ENCODE assay signal across 19 cellular contexts in genomic region chr1:245285168-245285567, GRCh38.
DNase-seq lines count a peak whose midpoint lies in the region; ATAC-seq, FAIRE-seq and TF ChIP-seq lines count a peak whose summit lies in the region.
"Had no signal": no experiment of that assay in that cellular context is flagged by ENCODE, and none has a peak within 500 bp of the region (broad histone marks: within the 10 kb centered on the region; RNA-seq: fewer than 3 reads in every experiment).

No MANE protein-coding gene starts in this region.

- POLR2A ChIA-PET in HepG2 (lab: Yijun Ruan, JAX) = no interaction called here
- POLR2A ChIA-PET in CD4-positive, alpha-beta memory T cell (lab: Charles Lee; ENCODE audit: partially characterized antibody) = no interaction called here

- TF ChIP-seq CTCF in HepG2 (CRISPR knock-in tag; IDR thresholded peaks at IDR 0.05) (0 out of 2 replicates have a peak, but pooled peaks have one; percentile 7), right lobe of liver (IDR thresholded peaks at IDR 0.05) (no peak), WERI-Rb-1 (IDR thresholded peaks at IDR 0.05; ENCODE audit: low read depth, low read length) (peak; percentile 10; the same call in 1 of the 2 replicates), endodermal cell (conservative IDR thresholded peaks at IDR 0.05) (peak; percentile 39), neural crest cell (conservative IDR thresholded peaks at IDR 0.05) (no peak)

- DNase-seq in HepG2 (ENCODE audit: low spot score) (no peak), right lobe of liver (no peak), WERI-Rb-1 (no peak), endodermal cell (no peak), neural crest cell (ENCODE audit: low read depth, low spot score) (no peak), NCI-H774 (lab: John Stamatoyannopoulos, UW) (no peak)
- DNase-seq in effector memory CD4-positive, alpha-beta T cell = no peak
- DNase-seq in CD4-positive, alpha-beta memory T cell = no peak
- DNase-seq: C1 segment of cervical spinal cord; CD4-positive, alpha-beta T cell; DND-41; GDM1; GOT3; HFFc6 had no signal

- ATAC-seq in HepG2 (peak; percentile 78), right lobe of liver (no peak)

- no peak for TF ChIP-seq RAD21 in HepG2 (CRISPR knock-in tag; IDR thresholded peaks at IDR 0.05)

- H2AFZ ChIP-seq in HepG2 (ENCODE audit: low read length) = no peak overlapping the region

- H3K9me3 Mint-ChIP-seq in endodermal cell (peaks cover 17% of the 10 kb centered on the region), neural crest cell (peaks cover 9% of the 10 kb centered on the region)
- peaks cover 0 to 10% (median 2%) of the 10 kb centered on the region in 8 donors for H3K9me3 Mint-ChIP-seq in CD4-positive, alpha-beta memory T cell
- H3K9me3 Mint-ChIP-seq: HFFc6 had no signal

- no peak for FAIRE-seq in HepG2 (lab: Jason Lieb, UNC)
- FAIRE-seq: A204.1, GM12892 had no signal

- H3K79me2 ChIP-seq in HepG2 (ENCODE audit: insufficient read depth, low read length) = no peaks in the 10 kb centered on the region

- H3K27ac ChIP-seq in HepG2 (ENCODE audit: extremely low read length, insufficient read depth, low read length) (no peak overlapping the region), right lobe of liver (no peak overlapping the region), WERI-Rb-1 (no peak overlapping the region), endodermal cell (ENCODE audit: low read depth, low read length) (no peak overlapping the region)
- H3K27ac ChIP-seq in effector memory CD4-positive, alpha-beta T cell (ENCODE audit: insufficient read depth, low read length, poor library complexity, severe bottlenecking) = no peak overlapping the region
- no peak overlapping the region for H3K27ac ChIP-seq in CD4-positive, alpha-beta memory T cell (ENCODE audit: low read depth, low read length)
- H3K27ac ChIP-seq: HL-60 had no signal

- H3K27me3 ChIP-seq in HepG2 (ENCODE audit: control insufficient read depth in 1 of 2, insufficient read depth in 2 of 2, low read length in 2 of 2) = peaks cover 0 to 1% of the 10 kb centered on the region in 2 experiments; a peak in 1 of 5 replicates
- no peaks in the 10 kb centered on the region for H3K27me3 ChIP-seq in right lobe of liver
- H3K27me3 ChIP-seq in WERI-Rb-1 (ENCODE audit: insufficient read depth, low read depth, severe bottlenecking) = peaks cover 2% of the 10 kb centered on the region
- H3K27me3 ChIP-seq in endodermal cell (ENCODE audit: control insufficient read depth, insufficient read depth, low read length, poor library complexity, severe bottlenecking) = no peaks in the 10 kb centered on the region
- H3K27me3 ChIP-seq in effector memory CD4-positive, alpha-beta T cell (replicated peaks; ENCODE audit: control insufficient read depth, insufficient read depth, low read length, poor library complexity, severe bottlenecking) = no peaks in the 10 kb centered on the region
- H3K27me3 ChIP-seq in CD4-positive, alpha-beta memory T cell (ENCODE audit: insufficient read depth, low read length) = no peaks in the 10 kb centered on the region

- H3K36me3 Mint-ChIP-seq in endodermal cell (ENCODE audit: low read depth) = peaks cover 13% of the 10 kb centered on the region
- peaks cover 6% of the 10 kb centered on the region for H3K36me3 Mint-ChIP-seq in neural crest cell (ENCODE audit: low read depth)
- H3K36me3 Mint-ChIP-seq in CD4-positive, alpha-beta memory T cell = no peaks in the 10 kb centered on the region

- H3K4me2 ChIP-seq in HepG2 (ENCODE audit: low read depth, low read length) = no peak overlapping the region

- intact Hi-C loops in HepG2 (cut with micrococcal nuclease; ENCODE audit: unreplicated experiment) (no loop called here), right lobe of liver (cut with DNase I) (no loop called here)
- intact Hi-C loops in CD4-positive, alpha-beta memory T cell (cut with micrococcal nuclease) = no loop called here

- no peaks in the 10 kb centered on the region for H3K9me3 ChIP-seq in HepG2 (ENCODE audit: low read length)
- no peaks in the 10 kb centered on the region for H3K9me3 ChIP-seq in right lobe of liver
- H3K9me3 ChIP-seq in WERI-Rb-1 (ENCODE audit: severe bottlenecking) = peaks cover 9% of the 10 kb centered on the region
- peaks cover 10% of the 10 kb centered on the region for H3K9me3 ChIP-seq in endodermal cell (ENCODE audit: control insufficient read depth, low read length)
- no peaks in the 10 kb centered on the region for H3K9me3 ChIP-seq in effector memory CD4-positive, alpha-beta T cell (ENCODE audit: control insufficient read depth, low read length)
- H3K9me3 ChIP-seq in CD4-positive, alpha-beta memory T cell (ENCODE audit: control insufficient read depth in 1 of 2, low read length in 2 of 2) = no peaks in the 10 kb centered on the region
- H3K9me3 ChIP-seq: HAP-1 had no signal

- TF ChIP-seq POLR2A in HepG2 (IDR thresholded peaks at IDR 0.05; ENCODE audit: insufficient read depth in 1 of 2, low read depth in 2 of 2, low read length in 2 of 2) (no peak), right lobe of liver (IDR thresholded peaks at IDR 0.05) (no peak)

- H3K4me1 ChIP-seq in HepG2 (ENCODE audit: insufficient read depth, low read length) (no peaks in the 10 kb centered on the region), right lobe of liver (no peaks in the 10 kb centered on the region), endodermal cell (ENCODE audit: control insufficient read depth, insufficient read depth, low read length) (no peaks in the 10 kb centered on the region)
- no peaks in the 10 kb centered on the region for H3K4me1 ChIP-seq in effector memory CD4-positive, alpha-beta T cell (ENCODE audit: control insufficient read depth, insufficient read depth, low read length, poor library complexity, severe bottlenecking)
- no peaks in the 10 kb centered on the region for H3K4me1 ChIP-seq in CD4-positive, alpha-beta memory T cell (ENCODE audit: insufficient read depth, low read length)
- H3K4me1 ChIP-seq: HAP-1 had no signal

- in situ Hi-C loops in HepG2 (cut with HindIII; ENCODE audit: extremely low pct_ligation_motif_present, low pct_unique_long_range_greater_than_20kb) = no loop called here

- H3K27me3 Mint-ChIP-seq in endodermal cell (ENCODE audit: insufficient read depth) (no peaks in the 10 kb centered on the region), neural crest cell (ENCODE audit: low read depth) (no peaks in the 10 kb centered on the region)
- peaks cover 0 to 2% of the 10 kb centered on the region in 2 donors for H3K27me3 Mint-ChIP-seq in CD4-positive, alpha-beta memory T cell
- H3K27me3 Mint-ChIP-seq: CD4-positive, alpha-beta T cell had no signal

- H3K9ac ChIP-seq in HepG2 (ENCODE audit: insufficient read depth, low read depth, low read length) = no peak overlapping the region
- H3K9ac ChIP-seq in endodermal cell (ENCODE audit: extremely low read depth, low read length, poor library complexity, severe bottlenecking) = no peak overlapping the region

- H3K27ac Mint-ChIP-seq in endodermal cell (no peak overlapping the region), neural crest cell (ENCODE audit: unreplicated experiment) (peak overlapping the region; percentile 67)
- H3K27ac Mint-ChIP-seq in CD4-positive, alpha-beta memory T cell = no peak overlapping the region
- H3K27ac Mint-ChIP-seq: B cell; CD4-positive, alpha-beta T cell; HFFc6 had no signal

- no peaks in the 10 kb centered on the region for H4K20me1 ChIP-seq in HepG2 (ENCODE audit: insufficient read depth, low read length)

- H3K4me3 ChIP-seq in HepG2 (replicated peaks in 1 of 3; ENCODE audit: insufficient read depth in 1 of 3, low read depth in 2 of 3, low read length in 3 of 3) (no peak overlapping the region), right lobe of liver (no peak overlapping the region), WERI-Rb-1 (ENCODE audit: low read depth, low read length) (no peak overlapping the region), endodermal cell (ENCODE audit: low read length) (no peak overlapping the region)
- H3K4me3 ChIP-seq in effector memory CD4-positive, alpha-beta T cell (ENCODE audit: insufficient read depth, low read depth, low read length, poor library complexity, severe bottlenecking) = no peak overlapping the region
- H3K4me3 ChIP-seq in CD4-positive, alpha-beta memory T cell (ENCODE audit: low read length in 2 of 2) = no peak overlapping the region
- H3K4me3 ChIP-seq: HAP-1 had no signal

- no peak overlapping the region for H3K4me3 Mint-ChIP-seq in endodermal cell
- H3K4me3 Mint-ChIP-seq in neural crest cell = no peak overlapping the region
- no peak overlapping the region for H3K4me3 Mint-ChIP-seq in CD4-positive, alpha-beta memory T cell
- H3K4me3 Mint-ChIP-seq: B cell; CD4-positive, alpha-beta T cell; HFFc6 had no signal

- 37% methylated on average over 4 of the region's 4 CpGs for WGBS in HepG2 (ENCODE audit: low lambda C conversion rate)
- WGBS in right lobe of liver (ENCODE audit: insufficient coverage, low coverage, low lambda C conversion rate, missing lambda C conversion rate) = 49% methylated on average over 4 of the region's 4 CpGs
- WGBS in endodermal cell (ENCODE audit: insufficient coverage in 1 of 2, insufficient read length in 1 of 2), 2 experiments = 88 to 94% methylated on average over 2 to 4 of the region's 4 CpGs

- no TSS peak for BruUV-seq in HepG2 (replicated peaks; lab: Mats Ljungman, UMichigan)

- TF ChIP-seq EP300 in HepG2 (IDR thresholded peaks at IDR 0.05; ENCODE audit: low read depth in 2 of 2, low read length in 2 of 2) (no peak), HepG2 (CRISPR knock-in tag; IDR thresholded peaks at IDR 0.05; ENCODE audit: borderline replicate concordance) (no peak)

- H3K4me1 Mint-ChIP-seq in endodermal cell (no peaks in the 10 kb centered on the region), neural crest cell (peaks cover 21% of the 10 kb centered on the region)
- no peaks in the 10 kb centered on the region for H3K4me1 Mint-ChIP-seq in CD4-positive, alpha-beta memory T cell
- H3K4me1 Mint-ChIP-seq: B cell had no signal

- H3K36me3 ChIP-seq in HepG2 (replicated peaks in 1 of 2; ENCODE audit: control insufficient read depth in 1 of 2, insufficient read depth in 2 of 2, low read length in 2 of 2) = no peaks in the 10 kb centered on the region
- H3K36me3 ChIP-seq in right lobe of liver = no peaks in the 10 kb centered on the region
- no peaks in the 10 kb centered on the region for H3K36me3 ChIP-seq in WERI-Rb-1
- peaks cover 4% of the 10 kb centered on the region for H3K36me3 ChIP-seq in endodermal cell (ENCODE audit: control insufficient read depth, insufficient read depth, low read length)
- no peaks in the 10 kb centered on the region for H3K36me3 ChIP-seq in effector memory CD4-positive, alpha-beta T cell (ENCODE audit: control insufficient read depth, insufficient read depth, low read length)
- no peaks in the 10 kb centered on the region for H3K36me3 ChIP-seq in CD4-positive, alpha-beta memory T cell (ENCODE audit: insufficient read depth, low read length)
- H3K36me3 ChIP-seq: HAP-1 had no signal

- CTCF ChIA-PET in HepG2 (lab: Yijun Ruan, JAX; ENCODE audit: low intra/inter-chr PET ratio, low total read pairs) = no interaction called here
- CTCF ChIA-PET in CD4-positive, alpha-beta memory T cell (lab: Charles Lee; ENCODE audit: partially characterized antibody) = no interaction called here

TF ChIP-seq in HepG2, 621 proteins besides CTCF, POLR2A, EP300 and RAD21:
- no peak for TF ChIP-seq FLYWCH1 (CRISPR knock-in tag; IDR thresholded peaks at IDR 0.05)
TF ChIP-seq in HepG2: peak in this region for 0.

Comparison
In these comparisons a context has a peak if more than half of its experiments do, and no peak if none do; other contexts are left out.
1. CTCF ChIP-seq: peak in HepG2 (single experiment), WERI-Rb-1 (single experiment) and endodermal cell (single experiment); none in right lobe of liver (0 of 4) and neural crest cell (single experiment).